In the genomic region with DNA sequence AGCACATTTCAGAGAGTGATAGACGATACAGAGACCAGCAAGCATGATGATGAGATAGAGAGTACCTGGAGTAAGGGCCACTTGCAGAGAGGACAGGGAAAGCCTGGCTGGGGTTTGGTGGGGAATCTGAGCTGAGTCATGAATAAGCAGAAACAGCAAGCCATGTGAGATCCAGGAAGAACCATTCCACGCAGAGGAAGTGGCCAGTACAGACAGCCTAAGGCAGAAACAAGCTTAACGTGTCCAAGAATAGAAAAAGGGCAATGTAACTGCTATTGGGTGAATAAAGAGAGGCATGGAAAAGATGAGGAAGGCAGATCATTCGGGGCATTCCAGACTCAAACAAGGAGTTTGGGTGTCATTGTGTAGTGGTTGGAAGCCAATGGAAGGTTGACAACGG, we compare ENCODE assay signal across 21 cellular contexts.
DNase-seq lines count a peak whose midpoint lies in the region; ATAC-seq and TF ChIP-seq lines count a peak whose summit lies in the region.
"Had no signal": no experiment of that assay in that cellular context is flagged by ENCODE, and none has a peak within 500 bp of the region (broad histone marks: within the 10 kb centered on the region; RNA-seq: fewer than 3 reads in every experiment).

No MANE protein-coding gene starts in this region.

- no peaks in the 10 kb centered on the region for H3K27me3 Mint-ChIP-seq in activated naive CD8-positive, alpha-beta T cell treated with anti-CD3 and anti-CD28 coated beads for 36 hours
- H3K27me3 Mint-ChIP-seq in activated naive CD8-positive, alpha-beta T cell treated with anti-CD3 and anti-CD28 coated beads, Interleukin-2, amount 50 U/mL, for 24 hours: no peaks in the 10 kb centered on the region
- H3K27me3 Mint-ChIP-seq: activated CD4-positive, alpha-beta memory T cell treated with anti-CD3 and anti-CD28 coated beads for 36 hours; CD4-positive, alpha-beta T cell had no signal

- H3K9me3 Mint-ChIP-seq in activated naive CD8-positive, alpha-beta T cell treated with anti-CD3 and anti-CD28 coated beads for 36 hours: peaks cover 34% of the 10 kb centered on the region
- peaks cover 23% of the 10 kb centered on the region for H3K9me3 Mint-ChIP-seq in activated naive CD8-positive, alpha-beta T cell treated with anti-CD3 and anti-CD28 coated beads, Interleukin-2, amount 50 U/mL, for 24 hours

- H3K36me3 Mint-ChIP-seq in activated naive CD8-positive, alpha-beta T cell treated with anti-CD3 and anti-CD28 coated beads for 36 hours: peaks cover 28% of the 10 kb centered on the region
- H3K36me3 Mint-ChIP-seq in activated naive CD8-positive, alpha-beta T cell treated with anti-CD3 and anti-CD28 coated beads, Interleukin-2, amount 50 U/mL, for 24 hours (ENCODE audit: low read depth): peaks cover 14% of the 10 kb centered on the region

- H3K36me3 ChIP-seq in brain microvascular endothelial cell (replicated peaks): no peaks in the 10 kb centered on the region
- no peaks in the 10 kb centered on the region for H3K36me3 ChIP-seq in SJCRH30

- no peaks in the 10 kb centered on the region for H3K4me1 ChIP-seq in SJCRH30
- H3K4me1 ChIP-seq: foreskin keratinocyte had no signal

- H3K9me3 ChIP-seq in SJCRH30 (replicated peaks): no peaks in the 10 kb centered on the region

- peak overlapping the region; percentile 46 for H3K27ac Mint-ChIP-seq in activated naive CD8-positive, alpha-beta T cell treated with anti-CD3 and anti-CD28 coated beads for 36 hours
- no peak overlapping the region for H3K27ac Mint-ChIP-seq in activated naive CD8-positive, alpha-beta T cell treated with anti-CD3 and anti-CD28 coated beads, Interleukin-2, amount 50 U/mL, for 24 hours
- H3K27ac Mint-ChIP-seq: activated CD4-positive, alpha-beta memory T cell treated with anti-CD3 and anti-CD28 coated beads for 36 hours; CD4-positive, alpha-beta T cell had no signal

- H3K4me1 Mint-ChIP-seq in activated naive CD8-positive, alpha-beta T cell treated with anti-CD3 and anti-CD28 coated beads for 36 hours: peaks cover 28% of the 10 kb centered on the region
- peaks cover 17% of the 10 kb centered on the region for H3K4me1 Mint-ChIP-seq in activated naive CD8-positive, alpha-beta T cell treated with anti-CD3 and anti-CD28 coated beads, Interleukin-2, amount 50 U/mL, for 24 hours

- no peak for ATAC-seq in activated naive CD8-positive, alpha-beta T cell treated with anti-CD3 and anti-CD28 coated beads, Interleukin-2, amount 50 U/mL, for 24 hours
- no peak for ATAC-seq in HG02938 (IDR thresholded peaks at IDR 0.05; ENCODE audit: unreplicated experiment)
- ATAC-seq: foreskin keratinocyte had no signal

- DNase-seq in activated naive CD8-positive, alpha-beta T cell treated with anti-CD3 and anti-CD28 coated beads for 36 hours: no peak
- no peak for DNase-seq in activated naive CD8-positive, alpha-beta T cell treated with anti-CD3 and anti-CD28 coated beads, Interleukin-2, amount 50 U/mL, for 24 hours
- peak; percentile 10 to 18 for DNase-seq in Kasumi-1 (lab: John Stamatoyannopoulos, UW)
- peak; percentile 13 for DNase-seq in brain microvascular endothelial cell
- peak; percentile 26 for DNase-seq in putamen (ENCODE audit: low spot score)
- DNase-seq in SJCRH30: no peak
- no peak for DNase-seq in hepatic stellate cell (ENCODE audit: low spot score)
- DNase-seq: ACHN; activated CD4-positive, alpha-beta memory T cell treated with anti-CD3 and anti-CD28 coated beads for 36 hours; activated naive CD4-positive, alpha-beta T cell treated with anti-CD3 and anti-CD28 coated beads, Interleukin-2, amount 50 U/mL, for 16 hours; CD4-positive, alpha-beta T cell; dermis blood vessel endothelial cell; H7; NCI-H1092 treated with DMSO at 0.1 percent for 48 hours; NCI-H2029 treated with DMSO at 0.1 percent for 48 hours; Right ventricle myocardium superior; T-helper 1 cell had no signal

- no peaks in the 10 kb centered on the region for H3K27me3 ChIP-seq in brain microvascular endothelial cell (replicated peaks)
- no peaks in the 10 kb centered on the region for H3K27me3 ChIP-seq in SJCRH30
- H3K27me3 ChIP-seq: foreskin keratinocyte had no signal

- no peak for TF ChIP-seq CTCF in brain microvascular endothelial cell (IDR thresholded peaks at IDR 0.05; ENCODE audit: low read depth, low read length, missing control alignments)

- H3K4me3 ChIP-seq in brain microvascular endothelial cell (ENCODE audit: low read depth, low read length) (no peak overlapping the region), SJCRH30 (no peak overlapping the region)

- H3K27ac ChIP-seq in brain microvascular endothelial cell: no peak overlapping the region
- H3K27ac ChIP-seq in SJCRH30: no peak overlapping the region
- H3K27ac ChIP-seq: epithelial cell of prostate, foreskin keratinocyte, HL-60 had no signal

- in situ Hi-C loops in brain microvascular endothelial cell (cut with HindIII; ENCODE audit: low pct_ligation_motif_present, low sequenced_read_pairs): no loop called here

- no peak overlapping the region for H3K4me3 Mint-ChIP-seq in activated naive CD8-positive, alpha-beta T cell treated with anti-CD3 and anti-CD28 coated beads for 36 hours
- no peak overlapping the region for H3K4me3 Mint-ChIP-seq in activated naive CD8-positive, alpha-beta T cell treated with anti-CD3 and anti-CD28 coated beads, Interleukin-2, amount 50 U/mL, for 24 hours
- H3K4me3 Mint-ChIP-seq: activated CD4-positive, alpha-beta memory T cell treated with anti-CD3 and anti-CD28 coated beads for 36 hours; CD4-positive, alpha-beta T cell had no signal

Comparison
In these comparisons a context has a peak if more than half of its experiments do, and no peak if none do; other contexts are left out.
1. DNase-seq: peak in Kasumi-1 (2 of 2), brain microvascular endothelial cell (single experiment) and putamen (single experiment); none in activated naive CD8-positive, alpha-beta T cell treated with anti-CD3 and anti-CD28 coated beads for 36 hours (single experiment), activated naive CD8-positive, alpha-beta T cell treated with anti-CD3 and anti-CD28 coated beads, Interleukin-2, amount 50 U/mL, for 24 hours (single experiment), SJCRH30 (0 of 2) and hepatic stellate cell (single experiment).